ENCODE assay signal across 13 cellular contexts in the genomic region with DNA sequence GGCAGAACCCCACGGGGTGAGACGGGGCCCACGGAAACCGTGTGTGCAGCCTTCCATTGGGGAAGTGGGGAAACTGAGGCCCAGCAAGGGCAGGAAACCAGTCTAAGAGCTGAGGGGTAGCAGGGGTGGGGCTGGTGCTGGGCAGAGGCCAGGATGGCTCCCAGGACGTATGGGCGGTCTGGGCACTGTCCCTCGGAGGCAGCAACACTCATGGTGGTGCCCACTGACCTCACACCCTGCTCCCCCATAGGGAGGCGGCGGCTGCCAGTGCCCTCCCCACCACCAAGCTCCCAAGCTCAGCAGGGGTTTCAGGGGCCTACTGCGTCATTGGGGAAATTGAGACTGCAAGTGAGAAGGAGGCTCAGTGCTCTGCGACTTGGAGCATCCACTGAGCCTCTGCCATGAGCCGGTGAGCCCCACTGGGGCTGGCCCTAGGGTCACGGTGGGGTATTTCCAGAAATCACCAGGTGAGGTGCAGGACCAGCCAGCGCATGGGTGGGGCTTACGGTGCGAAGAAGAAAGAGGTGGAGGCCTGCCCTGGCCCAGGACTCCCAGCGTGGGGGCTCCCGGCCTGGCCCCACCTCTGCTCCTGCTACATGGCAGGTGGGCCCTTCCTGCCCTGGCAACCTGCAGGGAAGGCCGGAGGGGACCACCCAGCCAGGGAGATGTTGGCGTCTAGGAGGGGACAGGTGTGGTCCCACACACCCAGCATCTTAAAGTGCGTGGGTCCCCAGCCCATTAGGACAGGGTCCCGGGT. TPM values are rescaled to one million over a fixed set of nuclear protein-coding genes. Genes with fewer than 3 reads are reported as not detected.
"Had no signal": no experiment of that assay in that cellular context is flagged by ENCODE, and none has a peak within 500 bp of the region (broad histone marks: within the 10 kb centered on the region; RNA-seq: fewer than 3 reads in every experiment).

No MANE protein-coding gene starts in this region.

- H2AFZ ChIP-seq: hepatocyte, parathyroid adenoma had no signal

- H3K4me1 ChIP-seq: gastrocnemius medialis, parathyroid adenoma, right atrium auricular region had no signal

- H3K27me3 ChIP-seq: gastrocnemius medialis, hepatocyte, right atrium auricular region had no signal

- H3K27ac ChIP-seq: gastrocnemius medialis, hepatocyte, parathyroid adenoma, right atrium auricular region had no signal

- DNase-seq: activated CD8-positive, alpha-beta memory T cell treated with anti-CD3 and anti-CD28 coated beads, Interleukin-2, amount 50 U/mL, for 48 hours; activated CD8-positive, alpha-beta T cell treated with anti-CD3 and anti-CD28 coated beads, Interleukin-2, amount 10 ng/mL, durations not matched to agents 7 days and 5 days; cortex of kidney; effector CD8-positive, alpha-beta T cell; gastrocnemius medialis; stimulated activated naive CD4-positive, alpha-beta T cell; substantia nigra; T1000 had no signal

- H3K79me2 ChIP-seq: hepatocyte, parathyroid adenoma had no signal

- ATAC-seq: activated CD8-positive, alpha-beta T cell treated with anti-CD3 and anti-CD28 coated beads, Interleukin-2, amount 10 ng/mL, durations not matched to agents 7 days and 5 days; gastrocnemius medialis had no signal

- H3K36me3 Mint-ChIP-seq: type B pancreatic cell had no signal

- H3K9ac ChIP-seq: parathyroid adenoma had no signal

- H3K4me3 ChIP-seq: gastrocnemius medialis, hepatocyte, right atrium auricular region, smooth muscle cell had no signal

- H3K9me3 Mint-ChIP-seq: type B pancreatic cell had no signal

- H3K36me3 ChIP-seq: right atrium auricular region had no signal

- H3K9me3 ChIP-seq: gastrocnemius medialis, right atrium auricular region had no signal

- H3K27ac Mint-ChIP-seq: activated CD8-positive, alpha-beta T cell treated with anti-CD3 and anti-CD28 coated beads, Interleukin-2, amount 10 ng/mL, durations not matched to agents 7 days and 5 days had no signal

- H3K27me3 Mint-ChIP-seq: type B pancreatic cell had no signal

- H3K4me3 Mint-ChIP-seq: activated CD8-positive, alpha-beta T cell treated with anti-CD3 and anti-CD28 coated beads, Interleukin-2, amount 10 ng/mL, durations not matched to agents 7 days and 5 days; type B pancreatic cell had no signal

- H3K4me2 ChIP-seq: hepatocyte, smooth muscle cell had no signal

RNA-seq across cellular contexts. Expression of a gene that starts 0.9 kb away (rescaled TPM):
- total RNA-seq: right atrium auricular region had no signal
